ENCODE assay signal across 9 cellular contexts in genomic region chr14:61517861-61518802, GRCh38.
A peak's percentile ranks its signal among the peaks of the same experiment; 100 is the strongest.
DNase-seq lines count a peak whose midpoint lies in the region; ATAC-seq and TF ChIP-seq lines count a peak whose summit lies in the region.
"Had no signal": no experiment of that assay in that cellular context is flagged by ENCODE, and none has a peak within 500 bp of the region (broad histone marks: within the 10 kb centered on the region; RNA-seq: fewer than 3 reads in every experiment).

No MANE protein-coding gene starts in this region.

- H3K4me1 ChIP-seq in adipocyte (ENCODE audit: control insufficient read depth, insufficient read depth, low read length): peaks cover 49% of the 10 kb centered on the region

- CTCF ChIA-PET in CD4-positive, alpha-beta T cell (lab: Charles Lee): interaction anchor here (1.4 kb wide), 1 partner anchor 14 kb away, joined by 4 read pairs; no protein-coding TSS in a partner anchor

- peaks cover 92% of the 10 kb centered on the region for H3K4me1 Mint-ChIP-seq in CD4-positive, alpha-beta T cell (ENCODE audit: low read depth)

- POLR2A ChIA-PET in CD4-positive, alpha-beta T cell (lab: Charles Lee): interaction anchor here (1.1 kb wide), 1 partner anchor 10 kb away, joined by 4 read pairs; no protein-coding TSS in a partner anchor

- no peaks in the 10 kb centered on the region for H3K9me3 Mint-ChIP-seq in CD4-positive, alpha-beta T cell

- H3K36me3 ChIP-seq in adipocyte (ENCODE audit: control insufficient read depth, insufficient read depth, low read length, severe bottlenecking): no peaks in the 10 kb centered on the region
- H3K36me3 ChIP-seq: esophagus muscularis mucosa had no signal

- no peak overlapping the region for H3K4me3 ChIP-seq in adipocyte (ENCODE audit: low read length)
- H3K4me3 ChIP-seq: esophagus muscularis mucosa had no signal

- H3K9me3 ChIP-seq in CD4-positive, alpha-beta T cell (ENCODE audit: control insufficient read depth, low read length): no peaks in the 10 kb centered on the region
- no peaks in the 10 kb centered on the region for H3K9me3 ChIP-seq in adipocyte (ENCODE audit: control insufficient read depth, low read length)
- H3K9me3 ChIP-seq: esophagus muscularis mucosa had no signal

- no peak for DNase-seq in CD4-positive, alpha-beta T cell
- DNase-seq in adipocyte (ENCODE audit: low read depth): no peak
- DNase-seq in mucosa of gallbladder (ENCODE audit: low spot score): peak; percentile 83
- DNase-seq in cerebellar nuclear complex (lab: John Stamatoyannopoulos, UW): no peak
- no peak for DNase-seq in nucleus accumbens (lab: John Stamatoyannopoulos, UW)
- no peak for DNase-seq in pons (ENCODE audit: low spot score)

- H3K27me3 Mint-ChIP-seq in CD4-positive, alpha-beta T cell: no peaks in the 10 kb centered on the region

- H3K4me3 Mint-ChIP-seq in CD4-positive, alpha-beta T cell: no peak overlapping the region

- peaks cover 92% of the 10 kb centered on the region for H3K36me3 Mint-ChIP-seq in CD4-positive, alpha-beta T cell (ENCODE audit: low read depth)

- no peak for ATAC-seq in CD4-positive, alpha-beta T cell (ENCODE audit: poor library complexity)
- ATAC-seq in GM21619 (IDR thresholded peaks at IDR 0.05; ENCODE audit: unreplicated experiment) (peak; percentile 67), GM21528 (IDR thresholded peaks at IDR 0.05; ENCODE audit: low FRiP score, unreplicated experiment) (no peak)

- H3K9ac ChIP-seq in adipocyte (ENCODE audit: low read length): peak overlapping the region; percentile 72

- TF ChIP-seq CTCF in CD4-positive, alpha-beta T cell (IDR thresholded peaks at IDR 0.05): no peak

- H3K27ac ChIP-seq in CD4-positive, alpha-beta T cell (ENCODE audit: low read depth, low read length): no peak overlapping the region

- no peaks in the 10 kb centered on the region for H3K27me3 ChIP-seq in CD4-positive, alpha-beta T cell (ENCODE audit: control insufficient read depth, insufficient read depth, low read length)
- no peaks in the 10 kb centered on the region for H3K27me3 ChIP-seq in adipocyte (replicated peaks; ENCODE audit: control insufficient read depth, insufficient read depth, low read length)
- H3K27me3 ChIP-seq: esophagus muscularis mucosa had no signal

- intact Hi-C loops in CD4-positive, alpha-beta T cell (cut with DNase I, micrococcal nuclease): no loop called here

- H3K27ac Mint-ChIP-seq in CD4-positive, alpha-beta T cell: peak overlapping the region; percentile 70
